Comparison of ENCODE assay signal across 17 cellular contexts in genomic region chr10:2981361-2981801, GRCh38.
A peak's percentile ranks its signal among the peaks of the same experiment; 100 is the strongest.
DNase-seq lines count a peak whose midpoint lies in the region; ATAC-seq and TF ChIP-seq lines count a peak whose summit lies in the region.
"Had no signal": no experiment of that assay in that cellular context is flagged by ENCODE, and none has a peak within 500 bp of the region (broad histone marks: within the 10 kb centered on the region; RNA-seq: fewer than 3 reads in every experiment).

No MANE protein-coding gene starts in this region.

- H3K4me1 ChIP-seq in fibroblast of lung (ENCODE audit: control insufficient read depth, extremely low read depth, insufficient read depth, low read length) (no peaks in the 10 kb centered on the region), thyroid gland (peaks cover 0 to 16% of the 10 kb centered on the region in 2 donors)

- intact Hi-C loops in thyroid gland (cut with DNase I): no loop called here
- intact Hi-C loops in posterior cingulate gyrus (cut with DNase I): no loop called here

- no peak overlapping the region for H3K4me2 ChIP-seq in fibroblast of lung (ENCODE audit: extremely low read depth, insufficient read depth, low read length)
- H3K4me2 ChIP-seq: hepatocyte had no signal

- H3K9ac ChIP-seq in fibroblast of lung (ENCODE audit: insufficient read depth, low read length): no peak overlapping the region

- H2AFZ ChIP-seq in fibroblast of lung (ENCODE audit: low read length): no peak overlapping the region
- H2AFZ ChIP-seq: hepatocyte had no signal

- ATAC-seq in HG02970 (IDR thresholded peaks at IDR 0.05; ENCODE audit: low FRiP score, unreplicated experiment): no peak

- H3K36me3 ChIP-seq in fibroblast of lung (ENCODE audit: control insufficient read depth, insufficient read depth, low read length) (no peaks in the 10 kb centered on the region), thyroid gland (no peaks in the 10 kb centered on the region)
- H3K36me3 ChIP-seq: tibial artery had no signal

- H3K9me3 ChIP-seq in fibroblast of lung (ENCODE audit: control insufficient read depth, insufficient read depth, low read depth, low read length) (no peaks in the 10 kb centered on the region), thyroid gland (no peaks in the 10 kb centered on the region)
- H3K9me3 ChIP-seq: tibial artery had no signal

- DNase-seq in NOMO-1 treated with dmso at 0.1 percent for 144 hours (lab: John Stamatoyannopoulos, UW; ENCODE audit: unreplicated experiment) (peak; percentile 9), NOMO-1 treated with DMSO at 0.1 percent for 48 hours (lab: John Stamatoyannopoulos, UW; ENCODE audit: unreplicated experiment) (no peak), RPMI8226 (peak; percentile 34), fibroblast of lung (ENCODE audit: low read depth in 2 of 2) (peak in 1 of 2 donors; percentile 74), thyroid gland (peak; percentile 57 to 67), HCEC 1CT (no peak), posterior cingulate gyrus (no peak)
- DNase-seq: activated CD4-positive, alpha-beta T cell treated with anti-CD3 and anti-CD28 coated beads for 1 hour; activated naive CD4-positive, alpha-beta T cell treated with anti-CD3 and anti-CD28 coated beads for 36 hours; aorta; DMS79 treated with DMSO at 0.1 percent for 48 hours; NCI-H1105; NCI-H524 treated with DMSO at 0.1 percent for 48 hours; nephron progenitor cell; tibial artery had no signal

- WGBS in thyroid gland, 2 donors: 65 to 80% methylated on average over 19 of the region's 19 CpGs

- TF ChIP-seq CTCF in fibroblast of lung (conservative IDR thresholded peaks at IDR 0.05 in 1 of 2, IDR thresholded peaks at IDR 0.05 in 1 of 2; ENCODE audit: low read depth in 1 of 2, low read length in 2 of 2): no peak
- TF ChIP-seq CTCF in thyroid gland (IDR thresholded peaks at IDR 0.05): no peak

- H3K4me3 ChIP-seq in fibroblast of lung (replicated peaks in 1 of 4; ENCODE audit: control extremely low read depth in 1 of 4, insufficient read depth in 1 of 4, low read depth in 3 of 4, low read length in 4 of 4): no peak overlapping the region
- no peak overlapping the region for H3K4me3 ChIP-seq in thyroid gland (replicated peaks in 1 of 3)
- H3K4me3 ChIP-seq: hepatocyte, tibial artery had no signal

- no peaks in the 10 kb centered on the region for H4K20me1 ChIP-seq in fibroblast of lung (ENCODE audit: control insufficient read depth, extremely low read depth, insufficient read depth, low read length)

- H3K27ac ChIP-seq in fibroblast of lung (ENCODE audit: insufficient read depth, low read length) (peak overlapping the region; percentile 14), thyroid gland (no peak overlapping the region)
- H3K27ac ChIP-seq: hepatocyte, tibial artery had no signal

- no peaks in the 10 kb centered on the region for H3K79me2 ChIP-seq in fibroblast of lung (ENCODE audit: control insufficient read depth, insufficient read depth, low read length)
- H3K79me2 ChIP-seq: hepatocyte had no signal

- H3K27me3 ChIP-seq in fibroblast of lung (ENCODE audit: control insufficient read depth, insufficient read depth, low read length) (no peaks in the 10 kb centered on the region), thyroid gland (no peaks in the 10 kb centered on the region)
- H3K27me3 ChIP-seq: hepatocyte had no signal

- TF ChIP-seq POLR2A in thyroid gland (IDR thresholded peaks at IDR 0.05): no peak

Comparison
In these comparisons a context has a peak if more than half of its experiments do, and no peak if none do; other contexts are left out.
1. DNase-seq: peak in NOMO-1 treated with dmso at 0.1 percent for 144 hours (single experiment), RPMI8226 (single experiment) and thyroid gland (2 of 2); none in NOMO-1 treated with DMSO at 0.1 percent for 48 hours (single experiment), HCEC 1CT (single experiment) and posterior cingulate gyrus (0 of 10).